Comparison of ENCODE assay signal across 5 cellular contexts in the genomic region with DNA sequence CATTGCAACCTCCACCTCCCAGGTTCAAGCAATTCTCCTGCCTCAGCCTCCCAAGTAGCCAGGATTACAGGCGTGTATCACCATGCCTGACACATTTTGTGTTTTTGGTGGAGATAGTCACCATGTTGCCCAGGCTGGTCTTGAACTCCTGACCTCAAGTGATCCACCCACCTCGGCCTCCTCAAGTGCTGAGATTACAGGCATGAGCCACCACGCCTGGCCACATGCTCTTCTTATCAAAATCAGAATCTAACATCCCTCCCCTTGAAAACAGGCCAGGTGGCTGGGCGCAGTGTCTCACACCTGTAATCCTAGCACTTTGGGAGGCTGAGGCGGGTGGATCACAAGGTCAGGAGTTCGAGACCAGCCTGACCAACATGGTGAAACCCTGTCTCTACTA. TPM values are rescaled to one million over a fixed set of nuclear protein-coding genes. Genes with fewer than 3 reads are reported as not detected.
"Had no signal": no experiment of that assay in that cellular context is flagged by ENCODE, and none has a peak within 500 bp of the region (broad histone marks: within the 10 kb centered on the region; RNA-seq: fewer than 3 reads in every experiment).

No MANE protein-coding gene starts in this region.

RNA-seq across cellular contexts. Expression of gene XIRP1, which starts 21.5 kb away (rescaled TPM):
- total RNA-seq: activated CD4-positive, alpha-beta T cell treated with anti-CD3 and anti-CD28 coated beads, Interleukin-2, amount 10 ng/mL, durations not matched to agents 7 days and 5 days; body of pancreas; T-cell; T-helper 17 cell; WTC11 had no signal
